In genomic region chr22:22772396-22772795, GRCh38 we compare ENCODE assay signal across 18 cellular contexts.
DNase-seq lines count a peak whose midpoint lies in the region; FAIRE-seq and TF ChIP-seq lines count a peak whose summit lies in the region.
"Had no signal": no experiment of that assay in that cellular context is flagged by ENCODE, and none has a peak within 500 bp of the region (broad histone marks: within the 10 kb centered on the region; RNA-seq: fewer than 3 reads in every experiment).

No MANE protein-coding gene starts in this region.

- peaks cover 58% of the 10 kb centered on the region for H3K4me1 ChIP-seq in BLaER1

- peak; percentile 21 for FAIRE-seq in GM12892 (lab: Jason Lieb, UNC)
- FAIRE-seq: D721Med, HTR-8/SVneo had no signal

- no peaks in the 10 kb centered on the region for H3K27me3 ChIP-seq in BLaER1

- no peaks in the 10 kb centered on the region for H4K20me1 ChIP-seq in BLaER1

- H3K36me3 Mint-ChIP-seq in osteocyte (ENCODE audit: unreplicated experiment): no peaks in the 10 kb centered on the region
- H3K36me3 Mint-ChIP-seq: CD14-positive monocyte had no signal

- H3K9ac ChIP-seq in BLaER1: no peak overlapping the region

- H3K4me1 Mint-ChIP-seq in osteocyte (ENCODE audit: unreplicated experiment): no peaks in the 10 kb centered on the region

- no peak for TF ChIP-seq CTCF in osteocyte (IDR thresholded peaks at IDR 0.05)

- H3K4me3 ChIP-seq in BLaER1: no peak overlapping the region

- H3K27ac ChIP-seq in BLaER1: no peak overlapping the region

- no peak for DNase-seq in GM12892 (ENCODE audit: insufficient read length)
- peak; percentile 27 for DNase-seq in ecto neural progenitor cell (ENCODE audit: low spot score)
- DNase-seq in osteocyte (ENCODE audit: extremely low spot score, unreplicated experiment): peak; percentile 73
- no peak for DNase-seq in NCI-H1105 treated with DMSO at 0.1 percent for 48 hours (lab: John Stamatoyannopoulos, UW)
- DNase-seq in T-helper 9 cell: no peak
- DNase-seq in UCSD-AML1 (lab: John Stamatoyannopoulos, UW; ENCODE audit: unreplicated experiment): no peak
- no peak for DNase-seq in SIG-M5 (lab: John Stamatoyannopoulos, UW)
- DNase-seq: DMS79 treated with DMSO at 0.1 percent for 48 hours, GDM1, GOT3, NCI-H1048, NCI-H2107, NCI-H226, NCI-H526 had no signal

- H3K9me3 ChIP-seq in BLaER1: no peaks in the 10 kb centered on the region

- peak overlapping the region; percentile 59 for H3K4me2 ChIP-seq in BLaER1

- H3K36me3 ChIP-seq in BLaER1: no peaks in the 10 kb centered on the region

- H3K4me3 Mint-ChIP-seq in osteocyte (ENCODE audit: unreplicated experiment): no peak overlapping the region

- H3K27ac Mint-ChIP-seq in osteocyte (ENCODE audit: unreplicated experiment): no peak overlapping the region

- H3K9me3 Mint-ChIP-seq in osteocyte (ENCODE audit: unreplicated experiment): no peaks in the 10 kb centered on the region
- H3K9me3 Mint-ChIP-seq: CD14-positive monocyte had no signal

- H3K27me3 Mint-ChIP-seq in osteocyte (ENCODE audit: unreplicated experiment): peaks cover 29% of the 10 kb centered on the region

- no peak for TF ChIP-seq POLR2A in GM12892 (IDR thresholded peaks at IDR 0.05; ENCODE audit: low read depth, low read length)

Comparison
In these comparisons a context has a peak if more than half of its experiments do, and no peak if none do; other contexts are left out.
1. DNase-seq: peak in ecto neural progenitor cell (single experiment) and osteocyte (single experiment); none in GM12892 (single experiment), NCI-H1105 treated with DMSO at 0.1 percent for 48 hours (single experiment), T-helper 9 cell (single experiment), UCSD-AML1 (single experiment) and SIG-M5 (single experiment).